19 cellular contexts compared by ENCODE assay signal in genomic region chr10:132585732-132586722, GRCh38. TPM values are rescaled to one million over a fixed set of nuclear protein-coding genes. Genes with fewer than 3 reads are reported as not detected.
A peak's percentile ranks its signal among the peaks of the same experiment; 100 is the strongest.
DNase-seq lines count a peak whose midpoint lies in the region; ATAC-seq and TF ChIP-seq lines count a peak whose summit lies in the region.
"Had no signal": no experiment of that assay in that cellular context is flagged by ENCODE, and none has a peak within 500 bp of the region (broad histone marks: within the 10 kb centered on the region; RNA-seq: fewer than 3 reads in every experiment).

No MANE protein-coding gene starts in this region.

- no peak overlapping the region for H3K27ac ChIP-seq in Peyer's patch
- H3K27ac ChIP-seq in heart right ventricle = peak overlapping the region in 9 of 10 donors; percentile 13 to 91 (median 79)
- H3K27ac ChIP-seq in upper lobe of left lung = peak overlapping the region; percentile 71 to 79 (median 78)
- H3K27ac ChIP-seq: ovary had no signal

- H3K27me3 ChIP-seq in Peyer's patch (no peaks in the 10 kb centered on the region), heart right ventricle (no peaks in the 10 kb centered on the region), upper lobe of left lung (no peaks in the 10 kb centered on the region)
- H3K27me3 ChIP-seq: ovary had no signal

- peaks cover 0 to 61% (median 8%) of the 10 kb centered on the region in 4 donors for H3K4me1 ChIP-seq in Peyer's patch
- peaks cover 44 to 88% (median 78%) of the 10 kb centered on the region in 9 donors for H3K4me1 ChIP-seq in heart right ventricle
- H3K4me1 ChIP-seq in upper lobe of left lung = peaks cover 62 to 76% (median 64%) of the 10 kb centered on the region in 4 donors

- no peak for TF ChIP-seq POLR2A in Peyer's patch (IDR thresholded peaks at IDR 0.05)
- TF ChIP-seq POLR2A in upper lobe of left lung (IDR thresholded peaks at IDR 0.05) = peak in 1 of 4 donors; percentile 8

- TF ChIP-seq CTCF in Peyer's patch (IDR thresholded peaks at IDR 0.05) (no peak), heart right ventricle (IDR thresholded peaks at IDR 0.05) (no peak), upper lobe of left lung (IDR thresholded peaks at IDR 0.05) (no peak)

- WGBS in heart right ventricle, 2 donors = 37 to 42% methylated on average over 38 of the region's 38 CpGs
- WGBS in upper lobe of left lung, 2 donors = 63 to 66% methylated on average over 13 to 30 of the region's 38 CpGs

- no peaks in the 10 kb centered on the region for H3K27me3 Mint-ChIP-seq in naive B cell
- H3K27me3 Mint-ChIP-seq: activated B cell treated with CpG ODN at 0.5 μM for 24 hours; stimulated activated naive CD8-positive, alpha-beta T cell treated with anti-CD3 and anti-CD28 coated beads, Interleukin-15, Interleukin-2, amounts not matched to agents 100 ng/mL and 50 ng/mL, for 24 hours had no signal

- ATAC-seq in heart right ventricle (peak in 6 of 8 donors; percentile 8 to 30 (median 22)), naive B cell (ENCODE audit: low read depth in 2 of 2) (no peak), upper lobe of left lung (ENCODE audit: low FRiP score in 2 of 2) (peak; percentile 52 to 66)
- ATAC-seq: activated naive CD8-positive, alpha-beta T cell treated with anti-CD3 and anti-CD28 coated beads, Interleukin-2, amount 50 U/mL, for 24 hours had no signal

- DNase-seq in Peyer's patch (peak in 2 of 3 donors; percentile 45 to 57), heart right ventricle (peak; percentile 46 to 58), naive B cell (no peak), upper lobe of left lung (peak; percentile 68 to 84), NCI-H446 treated with DMSO at 0.1 percent for 48 hours (lab: John Stamatoyannopoulos, UW) (no peak), COLO668 (lab: John Stamatoyannopoulos, UW; ENCODE audit: unreplicated experiment) (no peak)
- DNase-seq in activated naive CD4-positive, alpha-beta T cell (lab: John Stamatoyannopoulos, UW) = no peak
- DNase-seq: activated B cell treated with CpG ODN at 0.5 μM for 24 hours; activated naive CD8-positive, alpha-beta T cell treated with anti-CD3 and anti-CD28 coated beads, Interleukin-2, amount 50 U/mL, for 24 hours; AML-193; DMS 273 treated with DMSO at 0.1 percent for 48 hours; H9; mesenchymal stem cell; NCI-H446; ovary; SHP77; stimulated activated CD4-positive, alpha-beta T cell treated with anti-CD3 and anti-CD28 coated beads, Interleukin-12 subunit alpha, Interleukin-12 subunit beta, amount 100 ng/mL, for 4 hours had no signal

- H3K4me1 Mint-ChIP-seq in naive B cell = peaks cover 52 to 80% (median 59%) of the 10 kb centered on the region in 3 donors

- H3K9me3 ChIP-seq in Peyer's patch (no peaks in the 10 kb centered on the region), heart right ventricle (peaks cover 0 to 6% (median 0%) of the 10 kb centered on the region in 11 donors), upper lobe of left lung (no peaks in the 10 kb centered on the region)
- H3K9me3 ChIP-seq: ovary had no signal

- no peaks in the 10 kb centered on the region for H3K36me3 ChIP-seq in Peyer's patch
- H3K36me3 ChIP-seq in heart right ventricle = no peaks in the 10 kb centered on the region
- no peaks in the 10 kb centered on the region for H3K36me3 ChIP-seq in upper lobe of left lung
- H3K36me3 ChIP-seq: ovary had no signal

- peaks cover 0 to 7% (median 0%) of the 10 kb centered on the region in 7 donors for H3K9me3 Mint-ChIP-seq in naive B cell
- H3K9me3 Mint-ChIP-seq: activated T-helper 1 cell treated with anti-CD3 and anti-CD28 coated beads, Interleukin-12 subunit alpha, Interleukin-12 subunit beta, Interleukin-2, Interleukin-4 antibody, amounts not matched to agents 30 ng/mL and 10 ng/mL and 1 ng/mL, durations not matched to agents 14 hours and 24 hours and 36 hours; H9 had no signal

- peak in 3 of 4 donors; percentile 59 to 86 (median 73) for TF ChIP-seq EP300 in upper lobe of left lung (IDR thresholded peaks at IDR 0.05)

- peak overlapping the region in 7 of 8 donors; percentile 7 to 89 (median 36) for H3K4me3 Mint-ChIP-seq in naive B cell
- H3K4me3 Mint-ChIP-seq: activated B cell treated with CpG ODN at 0.5 μM for 24 hours; activated naive CD8-positive, alpha-beta T cell treated with anti-CD3 and anti-CD28 coated beads, Interleukin-2, amount 50 U/mL, for 24 hours; activated T-helper 1 cell treated with anti-CD3 and anti-CD28 coated beads, Interleukin-12 subunit alpha, Interleukin-12 subunit beta, Interleukin-2, Interleukin-4 antibody, amounts not matched to agents 30 ng/mL and 10 ng/mL and 1 ng/mL, durations not matched to agents 14 hours and 24 hours and 36 hours; H9; stimulated activated naive CD8-positive, alpha-beta T cell treated with anti-CD3 and anti-CD28 coated beads, Interleukin-15, Interleukin-2, amounts not matched to agents 100 ng/mL and 50 ng/mL, for 24 hours had no signal

- no peak overlapping the region for H3K4me3 ChIP-seq in Peyer's patch
- peak overlapping the region in 6 of 10 donors; percentile 4 to 25 (median 16) for H3K4me3 ChIP-seq in heart right ventricle
- H3K4me3 ChIP-seq in upper lobe of left lung = no peak overlapping the region
- H3K4me3 ChIP-seq: ovary had no signal

- H3K36me3 Mint-ChIP-seq in naive B cell = peaks cover 7 to 9% of the 10 kb centered on the region in 2 donors

- H3K27ac Mint-ChIP-seq in naive B cell = peak overlapping the region; percentile 90 to 98 (median 94)
- H3K27ac Mint-ChIP-seq: activated naive CD8-positive, alpha-beta T cell treated with anti-CD3 and anti-CD28 coated beads, Interleukin-2, amount 50 U/mL, for 24 hours; activated T-helper 1 cell treated with anti-CD3 and anti-CD28 coated beads, Interleukin-12 subunit alpha, Interleukin-12 subunit beta, Interleukin-2, Interleukin-4 antibody, amounts not matched to agents 30 ng/mL and 10 ng/mL and 1 ng/mL, durations not matched to agents 14 hours and 24 hours and 36 hours; stimulated activated naive CD8-positive, alpha-beta T cell treated with anti-CD3 and anti-CD28 coated beads, Interleukin-15, Interleukin-2, amounts not matched to agents 100 ng/mL and 50 ng/mL, for 24 hours had no signal

- intact Hi-C loops in heart right ventricle (cut with DNase I) = loop anchor here in 5 of 10 donors (5.0 kb wide), 3 partner anchors 46 to 69 kb away; partner anchors contain the start of gene INPP5A (in 3 of the 5)

RNA-seq across cellular contexts. Expression of gene INPP5A, which starts 48.4 kb away (rescaled TPM):
- total RNA-seq in Peyer's patch (10 to 100 TPM; 33.8 to 76.4 (median 38.1) TPM), heart right ventricle (100 to 1,000 TPM in 8 of 10 donors, 10 to 100 TPM in 2; 92.6 to 122 (median 109) TPM), upper lobe of left lung (10 to 100 TPM; 28.6 to 81.7 (median 44.8) TPM)
- polyA plus RNA-seq in heart right ventricle (10 to 100 TPM; 30.4 to 45.1 TPM), naive B cell (ENCODE audit: low read depth in 6 of 6) (1 to 10 TPM; 1.3 to 6.7 (median 2.1) TPM)

Comparison
In these comparisons a context has a peak if more than half of its experiments do, and no peak if none do; other contexts are left out.
1. DNase-seq: peak in Peyer's patch (2 of 3), heart right ventricle (2 of 2) and upper lobe of left lung (2 of 2); none in naive B cell (single experiment), activated naive CD4-positive, alpha-beta T cell (0 of 4), NCI-H446 treated with DMSO at 0.1 percent for 48 hours (single experiment) and COLO668 (single experiment).
2. H3K27ac ChIP-seq: peak in heart right ventricle (9 of 10) and upper lobe of left lung (4 of 4); none in Peyer's patch (0 of 4).
3. H3K4me3 ChIP-seq: peak in heart right ventricle (6 of 10); none in Peyer's patch (0 of 4) and upper lobe of left lung (0 of 4).
4. ATAC-seq: peak in heart right ventricle (6 of 8) and upper lobe of left lung (2 of 2); none in naive B cell (0 of 2).